Comparison of ENCODE assay signal across 16 cellular contexts in the genomic region with DNA sequence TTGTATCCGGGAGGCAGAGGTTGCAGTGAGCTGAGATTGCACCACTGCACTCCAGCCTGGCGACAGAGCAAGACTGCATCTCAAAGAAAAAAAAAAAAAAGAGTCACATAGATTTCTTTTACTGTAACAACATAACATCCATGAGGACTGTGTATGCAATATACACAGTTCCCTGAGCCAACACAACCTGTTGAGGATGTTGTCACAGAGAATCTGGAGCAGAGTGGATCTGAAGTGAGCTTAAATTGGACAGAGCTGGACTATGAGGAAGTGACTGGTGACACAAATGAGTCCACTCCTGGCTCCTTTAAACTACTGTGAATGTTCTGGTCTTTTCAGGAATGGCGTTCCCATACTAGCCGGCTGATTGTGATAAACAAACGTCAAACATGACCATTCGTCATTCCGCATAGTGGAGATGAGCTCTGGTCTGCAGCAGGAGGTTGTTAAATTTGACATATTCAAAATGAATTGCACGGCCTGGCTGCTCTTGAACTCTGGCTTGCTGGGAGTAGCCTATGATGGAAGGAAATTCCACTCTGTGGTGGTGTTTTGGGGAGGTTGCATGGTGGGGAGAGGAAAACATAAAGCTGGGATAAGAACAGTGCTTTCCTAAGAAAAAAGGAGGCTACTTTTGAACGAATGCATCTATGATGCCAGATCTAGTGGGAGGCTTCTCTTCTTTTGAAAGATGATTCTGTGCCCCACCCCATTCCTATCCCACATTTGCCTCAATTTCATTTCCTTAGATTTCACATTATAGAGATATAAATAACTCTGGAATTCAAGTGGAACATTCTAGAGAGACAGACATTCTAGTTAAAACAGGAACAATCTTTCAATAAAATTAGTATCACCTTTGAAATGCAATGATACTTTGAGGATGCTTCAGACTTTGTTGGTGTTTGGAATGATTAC.
DNase-seq lines count a peak whose midpoint lies in the region; ATAC-seq and TF ChIP-seq lines count a peak whose summit lies in the region.
"Had no signal": no experiment of that assay in that cellular context is flagged by ENCODE, and none has a peak within 500 bp of the region (broad histone marks: within the 10 kb centered on the region; RNA-seq: fewer than 3 reads in every experiment).

No MANE protein-coding gene starts in this region.

- H3K36me3 ChIP-seq in upper lobe of right lung: no peaks in the 10 kb centered on the region
- H3K36me3 ChIP-seq: tibial nerve had no signal

- H3K4me3 ChIP-seq in upper lobe of right lung: no peak overlapping the region
- H3K4me3 ChIP-seq: psoas muscle, tibial nerve had no signal

- H3K27ac Mint-ChIP-seq in nephron: peak overlapping the region; percentile 75 to 88 (median 80)
- no peak overlapping the region for H3K27ac Mint-ChIP-seq in activated CD8-positive, alpha-beta memory T cell treated with anti-CD3 and anti-CD28 coated beads, Interleukin-2, amount 10 ng/mL, durations not matched to agents 7 days and 5 days
- H3K27ac Mint-ChIP-seq: activated CD8-positive, alpha-beta T cell treated with anti-CD3 and anti-CD28 coated beads, Interleukin-2, amount 10 ng/mL, durations not matched to agents 7 days and 5 days; activated T-helper 2 cell treated with anti-CD3 and anti-CD28 coated beads, Interferon-gamma antibody, Interleukin-2, Interleukin-4, amounts not matched to agents 10 μg/mL and 5 μg/mL and 100 μg/mL, durations not matched to agents 14 hours and 24 hours and 36 hours; CD4-positive, alpha-beta T cell had no signal

- DNase-seq in SHP77 treated with DMSO at 0.1 percent for 48 hours (lab: John Stamatoyannopoulos, UW) (peak; percentile 35), SHP77 (lab: John Stamatoyannopoulos, UW) (no peak), dedifferentiated amniotic fluid mesenchymal stem cell (ENCODE audit: extremely low spot score) (peak; percentile 58), upper lobe of right lung (no peak), NCI-H2107 (lab: John Stamatoyannopoulos, UW) (no peak)
- no peak for DNase-seq in activated CD8-positive, alpha-beta memory T cell treated with anti-CD3 and anti-CD28 coated beads, Interleukin-2, amount 10 ng/mL, durations not matched to agents 7 days and 5 days
- DNase-seq: activated CD8-positive, alpha-beta T cell treated with anti-CD3 and anti-CD28 coated beads, Interleukin-2, amount 10 ng/mL, durations not matched to agents 7 days and 5 days; anterior cingulate cortex; CD4-positive, alpha-beta T cell; NCI-H2171; psoas muscle; stimulated activated CD4-positive, alpha-beta T cell treated with anti-CD3 and anti-CD28 coated beads, Interleukin-1b, Interleukin-23, amount 100 ng/mL, for 48 hours had no signal

- CTCF ChIA-PET in activated CD8-positive, alpha-beta memory T cell treated with anti-CD3 and anti-CD28 coated beads, Interleukin-2, amount 10 ng/mL, durations not matched to agents 7 days and 5 days (lab: Charles Lee): no interaction called here

- H3K4me3 Mint-ChIP-seq in nephron: peak overlapping the region; percentile 4 to 91 (median 38)
- H3K4me3 Mint-ChIP-seq in activated CD8-positive, alpha-beta memory T cell treated with anti-CD3 and anti-CD28 coated beads, Interleukin-2, amount 10 ng/mL, durations not matched to agents 7 days and 5 days: no peak overlapping the region
- H3K4me3 Mint-ChIP-seq: activated CD8-positive, alpha-beta T cell treated with anti-CD3 and anti-CD28 coated beads, Interleukin-2, amount 10 ng/mL, durations not matched to agents 7 days and 5 days; CD4-positive, alpha-beta T cell had no signal

- peaks cover 76% of the 10 kb centered on the region for H3K4me1 Mint-ChIP-seq in nephron
- no peaks in the 10 kb centered on the region for H3K4me1 Mint-ChIP-seq in activated CD8-positive, alpha-beta memory T cell treated with anti-CD3 and anti-CD28 coated beads, Interleukin-2, amount 10 ng/mL, durations not matched to agents 7 days and 5 days

- H3K9me3 ChIP-seq in upper lobe of right lung: no peaks in the 10 kb centered on the region
- H3K9me3 ChIP-seq: psoas muscle, tibial nerve had no signal

- TF ChIP-seq CTCF in nephron (IDR thresholded peaks at IDR 0.05; ENCODE audit: unreplicated experiment in 3 of 3) (no peak), upper lobe of right lung (IDR thresholded peaks at IDR 0.05) (no peak)

- ATAC-seq in upper lobe of right lung (peak; percentile 52), HG03342 (IDR thresholded peaks at IDR 0.05; ENCODE audit: unreplicated experiment) (no peak)
- ATAC-seq in activated CD8-positive, alpha-beta memory T cell treated with anti-CD3 and anti-CD28 coated beads, Interleukin-2, amount 10 ng/mL, durations not matched to agents 7 days and 5 days: no peak
- ATAC-seq: activated CD8-positive, alpha-beta T cell treated with anti-CD3 and anti-CD28 coated beads, Interleukin-2, amount 10 ng/mL, durations not matched to agents 7 days and 5 days; psoas muscle had no signal

- H3K27ac ChIP-seq in upper lobe of right lung: no peak overlapping the region
- H3K27ac ChIP-seq: psoas muscle, tibial nerve had no signal

- intact Hi-C loops in upper lobe of right lung (cut with DNase I): no loop called here

- H3K9me3 Mint-ChIP-seq in nephron: no peaks in the 10 kb centered on the region
- H3K9me3 Mint-ChIP-seq in activated CD8-positive, alpha-beta memory T cell treated with anti-CD3 and anti-CD28 coated beads, Interleukin-2, amount 10 ng/mL, durations not matched to agents 7 days and 5 days (ENCODE audit: low read depth): no peaks in the 10 kb centered on the region
- H3K9me3 Mint-ChIP-seq: activated T-helper 2 cell treated with anti-CD3 and anti-CD28 coated beads, Interferon-gamma antibody, Interleukin-2, Interleukin-4, amounts not matched to agents 10 μg/mL and 5 μg/mL and 100 μg/mL, durations not matched to agents 14 hours and 24 hours and 36 hours; CD4-positive, alpha-beta T cell had no signal

- H3K4me1 ChIP-seq in upper lobe of right lung: no peaks in the 10 kb centered on the region
- H3K4me1 ChIP-seq: psoas muscle had no signal

- H3K36me3 Mint-ChIP-seq in nephron (ENCODE audit: low read depth): no peaks in the 10 kb centered on the region
- no peaks in the 10 kb centered on the region for H3K36me3 Mint-ChIP-seq in activated CD8-positive, alpha-beta memory T cell treated with anti-CD3 and anti-CD28 coated beads, Interleukin-2, amount 10 ng/mL, durations not matched to agents 7 days and 5 days

- no peaks in the 10 kb centered on the region for H3K27me3 ChIP-seq in upper lobe of right lung

- peaks cover 4% of the 10 kb centered on the region for H3K27me3 Mint-ChIP-seq in nephron (ENCODE audit: low read depth)
- H3K27me3 Mint-ChIP-seq in activated CD8-positive, alpha-beta memory T cell treated with anti-CD3 and anti-CD28 coated beads, Interleukin-2, amount 10 ng/mL, durations not matched to agents 7 days and 5 days: peaks cover 72% of the 10 kb centered on the region

Comparison
In these comparisons a context has a peak if more than half of its experiments do, and no peak if none do; other contexts are left out.
1. DNase-seq: peak in SHP77 treated with DMSO at 0.1 percent for 48 hours (single experiment) and dedifferentiated amniotic fluid mesenchymal stem cell (single experiment); none in SHP77 (0 of 2), upper lobe of right lung (single experiment), NCI-H2107 (single experiment) and activated CD8-positive, alpha-beta memory T cell treated with anti-CD3 and anti-CD28 coated beads, Interleukin-2, amount 10 ng/mL, durations not matched to agents 7 days and 5 days (single experiment).